Comparison of ENCODE assay signal across 8 cellular contexts in genomic region chr13:110560606-110561334, GRCh38. TPM values are rescaled to one million over a fixed set of nuclear protein-coding genes. Genes with fewer than 3 reads are reported as not detected.
A peak's percentile ranks its signal among the peaks of the same experiment; 100 is the strongest.
DNase-seq lines count a peak whose midpoint lies in the region; ATAC-seq and TF ChIP-seq lines count a peak whose summit lies in the region.

No MANE protein-coding gene starts in this region.

- intact Hi-C loops in OCI-LY7 (cut with micrococcal nuclease; ENCODE audit: unreplicated experiment) (loop anchor here (2.0 kb wide), 1 partner anchor 104 kb away; no protein-coding TSS in a partner anchor), lower lobe of right lung (cut with DNase I) (no loop called here)

- H3K36me3 ChIP-seq in OCI-LY7 (ENCODE audit: insufficient read depth, low read length) (no peaks in the 10 kb centered on the region), lower lobe of right lung (peaks cover 8% of the 10 kb centered on the region), tibial nerve (peaks cover 0 to 22% (median 0%) of the 10 kb centered on the region in 3 donors)

- no peak overlapping the region for H3K27ac ChIP-seq in OCI-LY7 (ENCODE audit: low read depth, low read length, poor library complexity, severe bottlenecking)
- peak overlapping the region; percentile 97 for H3K27ac ChIP-seq in coronary artery
- peak overlapping the region; percentile 93 for H3K27ac ChIP-seq in lower lobe of right lung
- H3K27ac ChIP-seq in tibial nerve = peak overlapping the region; percentile 78 to 98 (median 94)

- H3K4me1 ChIP-seq in OCI-LY7 (ENCODE audit: insufficient read depth, low read length, poor library complexity, severe bottlenecking) = no peaks in the 10 kb centered on the region
- H3K4me1 ChIP-seq in lower lobe of right lung = peaks cover 52% of the 10 kb centered on the region
- peaks cover 0 to 54% (median 3%) of the 10 kb centered on the region in 4 donors for H3K4me1 ChIP-seq in tibial nerve

- TF ChIP-seq CTCF in OCI-LY7 (conservative IDR thresholded peaks at IDR 0.05; ENCODE audit: low read length) (no peak), coronary artery (IDR thresholded peaks at IDR 0.05) (no peak), lower lobe of right lung (IDR thresholded peaks at IDR 0.05) (no peak), tibial nerve (IDR thresholded peaks at IDR 0.05) (no peak)

- H4K20me1 ChIP-seq in OCI-LY7 (ENCODE audit: insufficient read depth, low read length) = no peaks in the 10 kb centered on the region

- no peaks in the 10 kb centered on the region for H3K9me2 ChIP-seq in OCI-LY7 (ENCODE audit: insufficient read depth, low read length)

- DNase-seq in NCI-H1417 (lab: John Stamatoyannopoulos, UW) (peak in 2 of 3 experiments; percentile 25 to 75), NCI-H1417 treated with DMSO at 0.1 percent for 48 hours (lab: John Stamatoyannopoulos, UW) (no peak), HCEC 1CT (peak; percentile 27), OCI-LY7 (ENCODE audit: low spot score) (no peak), coronary artery (ENCODE audit: low spot score) (peak; percentile 85), lower lobe of right lung (no peak), tibial nerve (ENCODE audit: low spot score in 2 of 2) (no peak), LoVo (ENCODE audit: low spot score) (no peak)

- peak in 1 of 2 donors; percentile 39 for TF ChIP-seq EP300 in tibial nerve (IDR thresholded peaks at IDR 0.05)

- ATAC-seq in lower lobe of right lung = peak; percentile 41 to 50

- POLR2A ChIA-PET in OCI-LY7 (lab: Charles Lee) = no interaction called here

- CTCF ChIA-PET in OCI-LY7 (lab: Charles Lee; ENCODE audit: unreplicated experiment) = no interaction called here

- no peak for TF ChIP-seq POLR2A in tibial nerve (IDR thresholded peaks at IDR 0.05)

- no peaks in the 10 kb centered on the region for H3K9me3 ChIP-seq in OCI-LY7 (ENCODE audit: low read length)
- no peaks in the 10 kb centered on the region for H3K9me3 ChIP-seq in lower lobe of right lung
- H3K9me3 ChIP-seq in tibial nerve = no peaks in the 10 kb centered on the region

- H3K4me2 ChIP-seq in OCI-LY7 (ENCODE audit: low read length) = peak overlapping the region; percentile 57

- 1 to 3% methylated on average over 22 to 23 of the region's 27 CpGs for WGBS in tibial nerve, 2 donors

- H3K27me3 ChIP-seq in lower lobe of right lung (ENCODE audit: low read depth) (no peaks in the 10 kb centered on the region), tibial nerve (no peaks in the 10 kb centered on the region)

- no TSS peak for BruUV-seq in OCI-LY7 (replicated peaks; lab: Mats Ljungman, UMichigan)

- no peak overlapping the region for H2AFZ ChIP-seq in OCI-LY7 (ENCODE audit: low read length)

- peak overlapping the region; percentile 54 for H3K4me3 ChIP-seq in OCI-LY7 (ENCODE audit: low read depth, low read length, poor library complexity, severe bottlenecking)
- H3K4me3 ChIP-seq in coronary artery = peak overlapping the region; percentile 81
- peak overlapping the region; percentile 80 for H3K4me3 ChIP-seq in lower lobe of right lung
- H3K4me3 ChIP-seq in tibial nerve = peak overlapping the region; percentile 71 to 98 (median 83)

- no peaks in the 10 kb centered on the region for H3K79me2 ChIP-seq in OCI-LY7 (ENCODE audit: insufficient read depth, low read depth, low read length)

RNA-seq across cellular contexts. Expression of gene RAB20, which starts 0.8 kb away (rescaled TPM):
- not detected in 2 replicates for total RNA-seq in OCI-LY7 (2014; rRNA removed; shearing (Covaris generic))
- total RNA-seq in OCI-LY7 (2022) (not detected in 2 replicates), lower lobe of right lung (51.3 TPM), tibial nerve (10 to 100 TPM; 28.5 to 52.5 (median 30.2) TPM)

RNA-seq across cellular contexts. Expression of gene NAXD, which starts 54.6 kb away (rescaled TPM):
- 8.3 and 9.4 TPM in 2 replicates for total RNA-seq in OCI-LY7 (2014; rRNA removed; shearing (Covaris generic))
- total RNA-seq in OCI-LY7 (2022) (12.5 and 13.8 TPM in 2 replicates), lower lobe of right lung (27.4 TPM), tibial nerve (10 to 100 TPM; 27.6 to 45.7 (median 38.5) TPM)

Comparison
In these comparisons a context has a peak if more than half of its experiments do, and no peak if none do; other contexts are left out.
1. DNase-seq: peak in NCI-H1417 (2 of 3), HCEC 1CT (single experiment) and coronary artery (single experiment); none in NCI-H1417 treated with DMSO at 0.1 percent for 48 hours (single experiment), OCI-LY7 (single experiment), lower lobe of right lung (single experiment), tibial nerve (0 of 2) and LoVo (single experiment).
2. RNA of gene RAB20, which starts 0.8 kb away (total RNA-seq): 51.3 TPM in lower lobe of right lung (single experiment) and 28.5 to 52.5 TPM in tibial nerve; not detected in OCI-LY7; every median in the first group is over 10 times any median in the second.
3. Peak in every context shown above with its lines, with median percentiles within 50 percentile points of each other: H3K4me3 ChIP-seq.